ENCODE assay signal across 10 cellular contexts in genomic region chr7:151694828-151695580, GRCh38.
DNase-seq lines count a peak whose midpoint lies in the region; ATAC-seq, FAIRE-seq and TF ChIP-seq lines count a peak whose summit lies in the region.
"Had no signal": no experiment of that assay in that cellular context is flagged by ENCODE, and none has a peak within 500 bp of the region (broad histone marks: within the 10 kb centered on the region; RNA-seq: fewer than 3 reads in every experiment).

No MANE protein-coding gene starts in this region.

- no peaks in the 10 kb centered on the region for H3K27me3 ChIP-seq in RWPE2 (ENCODE audit: insufficient read depth, poor library complexity, severe bottlenecking)
- no peaks in the 10 kb centered on the region for H3K27me3 ChIP-seq in keratinocyte (ENCODE audit: control insufficient read depth, extremely low read depth, insufficient read depth, low read length)
- no peaks in the 10 kb centered on the region for H3K27me3 ChIP-seq in small intestine (ENCODE audit: control insufficient read depth in 2 of 2, insufficient read depth in 2 of 2, low read length in 2 of 2)

- POLR2A ChIA-PET in HEK293 (lab: Yijun Ruan, JAX), result no interaction called here

- H4K20me1 ChIP-seq in keratinocyte (ENCODE audit: control insufficient read depth, extremely low read depth, insufficient read depth, low read length), result no peaks in the 10 kb centered on the region

- peak; percentile 44 for FAIRE-seq in keratinocyte (lab: Jason Lieb, UNC)
- FAIRE-seq in small intestine (lab: Jason Lieb, UNC), result no peak

- CTCF ChIA-PET in HEK293 (lab: Yijun Ruan, JAX), result interaction anchor here (0.6 to 1.4 kb wide), 6 partner anchors 9 to 89 kb away, joined by 3 to 5 read pairs (median 4); no protein-coding TSS in a partner anchor

- H3K9me1 ChIP-seq in keratinocyte (ENCODE audit: control insufficient read depth, extremely low read depth, insufficient read depth, low read length), result no peaks in the 10 kb centered on the region

- dilution Hi-C loops in keratinocyte (cut with MboI; ENCODE audit: extremely low pct_ligation_motif_present, low sequenced_read_pairs), result no loop called here

- H3K9me3 ChIP-seq in HEK293 (ENCODE audit: control insufficient read depth, insufficient read depth, low read depth, low read length), result no peaks in the 10 kb centered on the region
- no peaks in the 10 kb centered on the region for H3K9me3 ChIP-seq in RWPE2 (ENCODE audit: severe bottlenecking)
- H3K9me3 ChIP-seq in keratinocyte (ENCODE audit: control insufficient read depth, low read depth, low read length), result no peaks in the 10 kb centered on the region
- no peaks in the 10 kb centered on the region for H3K9me3 ChIP-seq in small intestine (ENCODE audit: control insufficient read depth, low read depth)

- no peak overlapping the region for H2AFZ ChIP-seq in keratinocyte (ENCODE audit: control insufficient read depth, low read length)

- ATAC-seq in RWPE2 (ENCODE audit: low read depth) (no peak), GM21576 (IDR thresholded peaks at IDR 0.05; ENCODE audit: unreplicated experiment) (no peak), HG03025 (IDR thresholded peaks at IDR 0.05; ENCODE audit: low FRiP score, unreplicated experiment) (no peak), HG03521 (IDR thresholded peaks at IDR 0.05; ENCODE audit: unreplicated experiment) (no peak)

- no peaks in the 10 kb centered on the region for H3K79me2 ChIP-seq in keratinocyte (ENCODE audit: control insufficient read depth, insufficient read depth, low read length)

- H3K4me3 ChIP-seq in HEK293 (ENCODE audit: low read depth, low read length) (no peak overlapping the region), RWPE2 (ENCODE audit: severe bottlenecking) (no peak overlapping the region), keratinocyte (ENCODE audit: control insufficient read depth in 2 of 3, extremely low read depth in 1 of 3, insufficient read depth in 2 of 3, low read depth in 1 of 3, low read length in 3 of 3) (no peak overlapping the region), small intestine (ENCODE audit: low read depth in 1 of 2, low read length in 2 of 2) (no peak overlapping the region)

- H3K4me2 ChIP-seq in keratinocyte (ENCODE audit: control insufficient read depth, extremely low read depth, insufficient read depth, low read depth, low read length), result no peak overlapping the region

- TF ChIP-seq CTCF in HEK293 (tag by site-specific recombination; IDR thresholded peaks at IDR 0.05) (no peak), RWPE2 (IDR thresholded peaks at IDR 0.05; ENCODE audit: poor library complexity, severe bottlenecking) (no peak), keratinocyte (optimal IDR thresholded peaks at IDR 0.05 in 1 of 3, IDR thresholded peaks at IDR 0.05 in 1 of 3, conservative IDR thresholded peaks at IDR 0.05 in 1 of 3; ENCODE audit: extremely low read depth in 1 of 3, insufficient read depth in 2 of 3, low read length in 3 of 3) (no peak)

- H3K36me3 ChIP-seq in HEK293 (ENCODE audit: control insufficient read depth in 2 of 2, insufficient read depth in 1 of 2, low read length in 2 of 2) (no peaks in the 10 kb centered on the region), RWPE2 (ENCODE audit: low read depth) (no peaks in the 10 kb centered on the region), keratinocyte (ENCODE audit: control insufficient read depth in 2 of 2, extremely low read depth in 1 of 2, insufficient read depth in 2 of 2, low read length in 2 of 2) (no peaks in the 10 kb centered on the region), small intestine (ENCODE audit: control insufficient read depth in 2 of 2, insufficient read depth in 2 of 2, low read length in 2 of 2) (no peaks in the 10 kb centered on the region)

- DNase-seq in RWPE2 (ENCODE audit: low spot score) (no peak), keratinocyte (ENCODE audit: low read depth, low spot score) (no peak), small intestine (peak; percentile 93)
- DNase-seq: activated naive CD4-positive, alpha-beta T cell treated with anti-CD3 and anti-CD28 coated beads, Interleukin-2, amount 10 ng/mL, durations not matched to agents 7 days and 5 days; erythroblast; NCI-H446 had no signal

- WGBS in small intestine, 3 donors, result 23 to 47% (median 36%) methylated on average over 15 of the region's 15 CpGs

- H3K9ac ChIP-seq in keratinocyte (ENCODE audit: control insufficient read depth, extremely low read depth, insufficient read depth, low read length), result no peak overlapping the region

- H3K4me1 ChIP-seq in HEK293 (ENCODE audit: control insufficient read depth, insufficient read depth, low read length), result peaks cover 6% of the 10 kb centered on the region; the same call in 1 of the 2 replicates
- peaks cover 25% of the 10 kb centered on the region for H3K4me1 ChIP-seq in RWPE2 (ENCODE audit: insufficient read depth, poor library complexity, severe bottlenecking)
- peaks cover 31% of the 10 kb centered on the region for H3K4me1 ChIP-seq in keratinocyte (ENCODE audit: control insufficient read depth, extremely low read depth, insufficient read depth, low read length)
- peaks cover 3 to 15% of the 10 kb centered on the region in 2 donors for H3K4me1 ChIP-seq in small intestine (ENCODE audit: control insufficient read depth in 2 of 2, insufficient read depth in 1 of 2, low read depth in 1 of 2, low read length in 1 of 2)

- no peak overlapping the region for H3K27ac ChIP-seq in HEK293 (ENCODE audit: extremely low read depth, low read depth, low read length)
- H3K27ac ChIP-seq in RWPE2 (ENCODE audit: poor library complexity, severe bottlenecking), result peak overlapping the region; percentile 77
- H3K27ac ChIP-seq in keratinocyte (ENCODE audit: control insufficient read depth, insufficient read depth, low read length), result no peak overlapping the region
- peak overlapping the region; percentile 84 to 97 for H3K27ac ChIP-seq in small intestine (ENCODE audit: low read depth in 1 of 2, low read length in 1 of 2)

TF ChIP-seq in HEK293, 187 proteins besides CTCF, POLR2A, EP300 and RAD21:
- TF ChIP-seq ZIC2 (tag by site-specific recombination; IDR thresholded peaks at IDR 0.05) (peak; percentile 18; the same call in 1 of the 2 replicates), FEZF1 (tag by site-specific recombination; IDR thresholded peaks at IDR 0.05) (no peak), PRDM10 (tag by site-specific recombination; IDR thresholded peaks at IDR 0.05) (peak; percentile 59; the same call in 1 of the 2 replicates), SCRT2 (tag by site-specific recombination; IDR thresholded peaks at IDR 0.05) (peak; percentile 98), ZNF302 (tag by site-specific recombination; IDR thresholded peaks at IDR 0.05; ENCODE audit: low read depth) (no peak), SCRT1 (tag by site-specific recombination; IDR thresholded peaks at IDR 0.05; ENCODE audit: borderline replicate concordance) (peak; percentile 78; the same call in 1 of the 2 replicates)

Comparison
In these comparisons a context has a peak if more than half of its experiments do, and no peak if none do; other contexts are left out.
1. H3K27ac ChIP-seq: peak in RWPE2 (single experiment) and small intestine (2 of 2); none in HEK293 (single experiment) and keratinocyte (single experiment).